ENCODE assay signal across 1 cellular context in the genomic region with DNA sequence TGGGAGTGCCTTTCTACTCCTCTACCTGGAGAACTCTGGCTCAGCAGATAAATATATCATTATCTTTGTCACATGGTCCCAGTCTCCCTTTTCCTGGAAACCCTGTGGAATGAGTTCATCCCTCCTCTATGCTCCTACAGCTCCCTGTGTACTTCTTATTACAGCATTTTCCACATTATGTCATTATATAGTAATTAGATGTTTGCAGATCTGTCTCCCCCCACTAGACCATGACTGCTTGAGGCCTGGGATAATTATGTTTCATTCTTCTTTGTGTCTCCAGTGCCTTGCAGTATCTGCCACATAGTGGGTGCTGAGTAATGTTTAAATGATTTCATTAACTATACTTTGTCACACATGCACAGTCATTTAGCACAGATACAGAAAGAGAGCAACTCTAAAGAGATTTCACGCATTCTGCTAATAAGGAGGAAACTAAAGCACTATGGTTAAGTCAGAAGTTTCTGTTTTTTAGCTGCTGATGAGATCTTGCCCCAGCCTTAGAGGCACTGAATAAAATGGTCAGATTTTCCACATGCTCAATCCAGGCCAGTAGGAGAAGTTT.
TF ChIP-seq lines count a peak whose summit lies in the region.

No MANE protein-coding gene starts in this region.

TF ChIP-seq in GM23338, 12 proteins besides CTCF, POLR2A, EP300 and RAD21 (continued from another document):
- TF ChIP-seq, protein P1, sequence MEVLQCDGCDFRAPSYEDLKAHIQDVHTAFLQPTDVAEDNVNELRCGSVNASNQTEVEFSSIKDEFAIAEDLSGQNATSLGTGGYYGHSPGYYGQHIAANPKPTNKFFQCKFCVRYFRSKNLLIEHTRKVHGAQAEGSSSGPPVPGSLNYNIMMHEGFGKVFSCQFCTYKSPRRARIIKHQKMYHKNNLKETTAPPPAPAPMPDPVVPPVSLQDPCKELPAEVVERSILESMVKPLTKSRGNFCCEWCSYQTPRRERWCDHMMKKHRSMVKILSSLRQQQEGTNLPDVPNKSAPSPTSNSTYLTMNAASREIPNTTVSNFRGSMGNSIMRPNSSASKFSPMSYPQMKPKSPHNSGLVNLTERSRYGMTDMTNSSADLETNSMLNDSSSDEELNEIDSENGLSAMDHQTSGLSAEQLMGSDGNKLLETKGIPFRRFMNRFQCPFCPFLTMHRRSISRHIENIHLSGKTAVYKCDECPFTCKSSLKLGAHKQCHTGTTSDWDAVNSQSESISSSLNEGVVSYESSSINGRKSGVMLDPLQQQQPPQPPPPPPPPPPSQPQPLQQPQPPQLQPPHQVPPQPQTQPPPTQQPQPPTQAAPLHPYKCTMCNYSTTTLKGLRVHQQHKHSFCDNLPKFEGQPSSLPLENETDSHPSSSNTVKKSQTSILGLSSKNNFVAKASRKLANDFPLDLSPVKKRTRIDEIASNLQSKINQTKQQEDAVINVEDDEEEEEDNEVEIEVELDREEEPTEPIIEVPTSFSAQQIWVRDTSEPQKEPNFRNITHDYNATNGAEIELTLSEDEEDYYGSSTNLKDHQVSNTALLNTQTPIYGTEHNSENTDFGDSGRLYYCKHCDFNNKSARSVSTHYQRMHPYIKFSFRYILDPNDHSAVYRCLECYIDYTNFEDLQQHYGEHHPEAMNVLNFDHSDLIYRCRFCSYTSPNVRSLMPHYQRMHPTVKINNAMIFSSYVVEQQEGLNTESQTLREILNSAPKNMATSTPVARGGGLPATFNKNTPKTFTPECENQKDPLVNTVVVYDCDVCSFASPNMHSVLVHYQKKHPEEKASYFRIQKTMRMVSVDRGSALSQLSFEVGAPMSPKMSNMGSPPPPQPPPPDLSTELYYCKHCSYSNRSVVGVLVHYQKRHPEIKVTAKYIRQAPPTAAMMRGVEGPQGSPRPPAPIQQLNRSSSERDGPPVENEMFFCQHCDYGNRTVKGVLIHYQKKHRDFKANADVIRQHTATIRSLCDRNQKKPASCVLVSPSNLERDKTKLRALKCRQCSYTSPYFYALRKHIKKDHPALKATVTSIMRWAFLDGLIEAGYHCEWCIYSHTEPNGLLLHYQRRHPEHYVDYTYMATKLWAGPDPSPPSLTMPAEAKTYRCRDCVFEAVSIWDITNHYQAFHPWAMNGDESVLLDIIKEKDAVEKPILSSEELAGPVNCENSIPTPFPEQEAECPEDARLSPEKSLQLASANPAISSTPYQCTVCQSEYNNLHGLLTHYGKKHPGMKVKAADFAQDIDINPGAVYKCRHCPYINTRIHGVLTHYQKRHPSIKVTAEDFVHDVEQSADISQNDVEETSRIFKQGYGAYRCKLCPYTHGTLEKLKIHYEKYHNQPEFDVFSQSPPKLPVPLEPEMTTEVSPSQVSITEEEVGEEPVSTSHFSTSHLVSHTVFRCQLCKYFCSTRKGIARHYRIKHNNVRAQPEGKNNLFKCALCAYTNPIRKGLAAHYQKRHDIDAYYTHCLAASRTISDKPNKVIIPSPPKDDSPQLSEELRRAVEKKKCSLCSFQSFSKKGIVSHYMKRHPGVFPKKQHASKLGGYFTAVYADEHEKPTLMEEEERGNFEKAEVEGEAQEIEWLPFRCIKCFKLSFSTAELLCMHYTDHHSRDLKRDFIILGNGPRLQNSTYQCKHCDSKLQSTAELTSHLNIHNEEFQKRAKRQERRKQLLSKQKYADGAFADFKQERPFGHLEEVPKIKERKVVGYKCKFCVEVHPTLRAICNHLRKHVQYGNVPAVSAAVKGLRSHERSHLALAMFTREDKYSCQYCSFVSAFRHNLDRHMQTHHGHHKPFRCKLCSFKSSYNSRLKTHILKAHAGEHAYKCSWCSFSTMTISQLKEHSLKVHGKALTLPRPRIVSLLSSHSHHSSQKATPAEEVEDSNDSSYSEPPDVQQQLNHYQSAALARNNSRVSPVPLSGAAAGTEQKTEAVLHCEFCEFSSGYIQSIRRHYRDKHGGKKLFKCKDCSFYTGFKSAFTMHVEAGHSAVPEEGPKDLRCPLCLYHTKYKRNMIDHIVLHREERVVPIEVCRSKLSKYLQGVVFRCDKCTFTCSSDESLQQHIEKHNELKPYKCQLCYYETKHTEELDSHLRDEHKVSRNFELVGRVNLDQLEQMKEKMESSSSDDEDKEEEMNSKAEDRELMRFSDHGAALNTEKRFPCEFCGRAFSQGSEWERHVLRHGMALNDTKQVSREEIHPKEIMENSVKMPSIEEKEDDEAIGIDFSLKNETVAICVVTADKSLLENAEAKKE (CRISPR knock-in tag; IDR thresholded peaks at IDR 0.05) = no peak
- TF ChIP-seq ZNF331 (CRISPR knock-in tag; IDR thresholded peaks at IDR 0.05; ENCODE audit: low read depth) = no peak
- TF ChIP-seq JUNB (IDR thresholded peaks at IDR 0.05; ENCODE audit: unreplicated experiment) = no peak
- no peak for TF ChIP-seq NANOG (IDR thresholded peaks at IDR 0.05; ENCODE audit: borderline replicate concordance)
- TF ChIP-seq EZH2 (IDR thresholded peaks at IDR 0.05; ENCODE audit: low read depth, unreplicated experiment) = no peak
- TF ChIP-seq POLR2AphosphoS5 (IDR thresholded peaks at IDR 0.05; ENCODE audit: low read depth) = no peak
- no peak for TF ChIP-seq CREB1 (CRISPR knock-in tag; IDR thresholded peaks at IDR 0.05; ENCODE audit: low read depth)
- no peak for TF ChIP-seq ZNF114 (CRISPR knock-in tag; IDR thresholded peaks at IDR 0.05)
- no peak for TF ChIP-seq EZH2phosphoT487 (IDR thresholded peaks at IDR 0.05; ENCODE audit: unreplicated experiment)
- TF ChIP-seq, protein P2, sequence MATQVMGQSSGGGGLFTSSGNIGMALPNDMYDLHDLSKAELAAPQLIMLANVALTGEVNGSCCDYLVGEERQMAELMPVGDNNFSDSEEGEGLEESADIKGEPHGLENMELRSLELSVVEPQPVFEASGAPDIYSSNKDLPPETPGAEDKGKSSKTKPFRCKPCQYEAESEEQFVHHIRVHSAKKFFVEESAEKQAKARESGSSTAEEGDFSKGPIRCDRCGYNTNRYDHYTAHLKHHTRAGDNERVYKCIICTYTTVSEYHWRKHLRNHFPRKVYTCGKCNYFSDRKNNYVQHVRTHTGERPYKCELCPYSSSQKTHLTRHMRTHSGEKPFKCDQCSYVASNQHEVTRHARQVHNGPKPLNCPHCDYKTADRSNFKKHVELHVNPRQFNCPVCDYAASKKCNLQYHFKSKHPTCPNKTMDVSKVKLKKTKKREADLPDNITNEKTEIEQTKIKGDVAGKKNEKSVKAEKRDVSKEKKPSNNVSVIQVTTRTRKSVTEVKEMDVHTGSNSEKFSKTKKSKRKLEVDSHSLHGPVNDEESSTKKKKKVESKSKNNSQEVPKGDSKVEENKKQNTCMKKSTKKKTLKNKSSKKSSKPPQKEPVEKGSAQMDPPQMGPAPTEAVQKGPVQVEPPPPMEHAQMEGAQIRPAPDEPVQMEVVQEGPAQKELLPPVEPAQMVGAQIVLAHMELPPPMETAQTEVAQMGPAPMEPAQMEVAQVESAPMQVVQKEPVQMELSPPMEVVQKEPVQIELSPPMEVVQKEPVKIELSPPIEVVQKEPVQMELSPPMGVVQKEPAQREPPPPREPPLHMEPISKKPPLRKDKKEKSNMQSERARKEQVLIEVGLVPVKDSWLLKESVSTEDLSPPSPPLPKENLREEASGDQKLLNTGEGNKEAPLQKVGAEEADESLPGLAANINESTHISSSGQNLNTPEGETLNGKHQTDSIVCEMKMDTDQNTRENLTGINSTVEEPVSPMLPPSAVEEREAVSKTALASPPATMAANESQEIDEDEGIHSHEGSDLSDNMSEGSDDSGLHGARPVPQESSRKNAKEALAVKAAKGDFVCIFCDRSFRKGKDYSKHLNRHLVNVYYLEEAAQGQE (IDR thresholded peaks at IDR 0.05; ENCODE audit: unreplicated experiment) = no peak
- TF ChIP-seq, protein P3, sequence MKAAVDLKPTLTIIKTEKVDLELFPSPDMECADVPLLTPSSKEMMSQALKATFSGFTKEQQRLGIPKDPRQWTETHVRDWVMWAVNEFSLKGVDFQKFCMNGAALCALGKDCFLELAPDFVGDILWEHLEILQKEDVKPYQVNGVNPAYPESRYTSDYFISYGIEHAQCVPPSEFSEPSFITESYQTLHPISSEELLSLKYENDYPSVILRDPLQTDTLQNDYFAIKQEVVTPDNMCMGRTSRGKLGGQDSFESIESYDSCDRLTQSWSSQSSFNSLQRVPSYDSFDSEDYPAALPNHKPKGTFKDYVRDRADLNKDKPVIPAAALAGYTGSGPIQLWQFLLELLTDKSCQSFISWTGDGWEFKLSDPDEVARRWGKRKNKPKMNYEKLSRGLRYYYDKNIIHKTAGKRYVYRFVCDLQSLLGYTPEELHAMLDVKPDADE (IDR thresholded peaks at IDR 0.05) = no peak
